ENCODE assay signal across 8 cellular contexts in genomic region chr11:67428052-67429001, GRCh38. TPM values are rescaled to one million over a fixed set of nuclear protein-coding genes. Genes with fewer than 3 reads are reported as not detected.
DNase-seq lines count a peak whose midpoint lies in the region; ATAC-seq and TF ChIP-seq lines count a peak whose summit lies in the region.

Gene RPS6KB2, plus strand, starts transcription at chr11:67428494. Its CDS starts 52 bp downstream, at chr11:67428546.

- H3K9me3 ChIP-seq in DND-41 (ENCODE audit: insufficient read depth, low read length, severe bottlenecking): no peaks in the 10 kb centered on the region
- H3K9me3 ChIP-seq in RWPE2 (ENCODE audit: severe bottlenecking): no peaks in the 10 kb centered on the region

- H3K27me3 ChIP-seq in DND-41 (ENCODE audit: insufficient read depth, low read length, poor library complexity) (no peaks in the 10 kb centered on the region), GM23338 (ENCODE audit: insufficient read depth) (no peaks in the 10 kb centered on the region), RWPE2 (ENCODE audit: insufficient read depth, poor library complexity, severe bottlenecking) (no peaks in the 10 kb centered on the region)

- H3K36me3 ChIP-seq in DND-41 (ENCODE audit: insufficient read depth, low read length) (peaks cover 34% of the 10 kb centered on the region), GM23338 (ENCODE audit: insufficient read depth) (no peaks in the 10 kb centered on the region), RWPE2 (ENCODE audit: low read depth) (peaks cover 41% of the 10 kb centered on the region)

- H3K27ac Mint-ChIP-seq in GM23338: peak within 1 kb of the TSS; percentile 93
- peak within 1 kb of the TSS; percentile 93 for H3K27ac Mint-ChIP-seq in activated T-helper 2 cell treated with anti-CD3 and anti-CD28 coated beads, Interferon-gamma antibody, Interleukin-2, Interleukin-4, amounts not matched to agents 10 μg/mL and 5 μg/mL and 100 μg/mL, durations not matched to agents 14 hours and 24 hours and 36 hours
- H3K27ac Mint-ChIP-seq in naive thymus-derived CD8-positive, alpha-beta T cell: peak within 1 kb of the TSS; percentile 91 to 98 (median 96)

- peaks cover 3% of the 10 kb centered on the region for H3K4me1 Mint-ChIP-seq in GM23338
- H3K4me1 Mint-ChIP-seq in activated T-helper 2 cell treated with anti-CD3 and anti-CD28 coated beads, Interferon-gamma antibody, Interleukin-2, Interleukin-4, amounts not matched to agents 10 μg/mL and 5 μg/mL and 100 μg/mL, durations not matched to agents 14 hours and 24 hours and 36 hours (ENCODE audit: low read depth): peaks cover 15% of the 10 kb centered on the region
- H3K4me1 Mint-ChIP-seq in naive thymus-derived CD8-positive, alpha-beta T cell: peaks cover 14 to 61% (median 44%) of the 10 kb centered on the region in 4 donors

- no peaks in the 10 kb centered on the region; the same call in 1 of the 3 replicates for H3K9me3 Mint-ChIP-seq in GM23338
- H3K9me3 Mint-ChIP-seq in activated T-helper 2 cell treated with anti-CD3 and anti-CD28 coated beads, Interferon-gamma antibody, Interleukin-2, Interleukin-4, amounts not matched to agents 10 μg/mL and 5 μg/mL and 100 μg/mL, durations not matched to agents 14 hours and 24 hours and 36 hours: no peaks in the 10 kb centered on the region
- H3K9me3 Mint-ChIP-seq in naive thymus-derived CD8-positive, alpha-beta T cell: no peaks in the 10 kb centered on the region

- peak within 1 kb of the TSS; percentile 80 for H3K4me2 ChIP-seq in DND-41 (ENCODE audit: insufficient read depth, low read length)
- peak within 1 kb of the TSS; percentile 98 for H3K4me2 ChIP-seq in GM23338

- TF ChIP-seq CTCF in DND-41 (IDR thresholded peaks at IDR 0.05; ENCODE audit: borderline replicate concordance, extremely low read depth, low read length, poor library complexity, severe bottlenecking) (no peak), GM23338 (conservative IDR thresholded peaks at IDR 0.05; ENCODE audit: low read depth in 2 of 2) (no peak), RWPE2 (IDR thresholded peaks at IDR 0.05; ENCODE audit: poor library complexity, severe bottlenecking) (no peak), fibroblast of mammary gland (conservative IDR thresholded peaks at IDR 0.05; ENCODE audit: control insufficient read depth, insufficient read depth, low read depth, low read length) (no peak)

- H2AFZ ChIP-seq in DND-41 (ENCODE audit: low read depth, low read length): peak within 1 kb of the TSS; percentile 95
- H2AFZ ChIP-seq in GM23338: peak within 1 kb of the TSS; percentile 91

- DNase-seq in DND-41: peak; percentile 98
- DNase-seq in GM23338 (ENCODE audit: low spot score): peak; percentile 99
- peak; percentile 98 for DNase-seq in LoVo (ENCODE audit: low spot score)
- peak; percentile 94 for DNase-seq in RWPE2 (ENCODE audit: low spot score)
- DNase-seq in activated T-helper 2 cell treated with anti-CD3 and anti-CD28 coated beads, Interferon-gamma antibody, Interleukin-2, Interleukin-4, amounts not matched to agents 10 μg/mL and 5 μg/mL and 100 μg/mL, durations not matched to agents 14 hours and 24 hours and 36 hours (ENCODE audit: low spot score): peak; percentile 98
- DNase-seq in fibroblast of mammary gland (ENCODE audit: low read depth): peak; percentile 96
- DNase-seq in naive thymus-derived CD8-positive, alpha-beta T cell: peak; percentile 94 to 100 (median 99)
- DNase-seq in stimulated activated naive CD4-positive, alpha-beta T cell (lab: John Stamatoyannopoulos, UW): peak; percentile 96 to 99 (median 98)

- peak; percentile 77 for ATAC-seq in DND-41 (ENCODE audit: insufficient read depth, low read depth)
- ATAC-seq in GM23338: peak; percentile 91
- peak; percentile 81 for ATAC-seq in RWPE2 (ENCODE audit: low read depth)
- peak; percentile 88 to 89 for ATAC-seq in naive thymus-derived CD8-positive, alpha-beta T cell

- H3K4me1 ChIP-seq in DND-41 (ENCODE audit: insufficient read depth, low read length) (peaks cover 47% of the 10 kb centered on the region), GM23338 (ENCODE audit: insufficient read depth) (peaks cover 6% of the 10 kb centered on the region; the same call in 1 of the 2 replicates), RWPE2 (ENCODE audit: insufficient read depth, poor library complexity, severe bottlenecking) (peaks cover 4% of the 10 kb centered on the region)

- H3K79me2 ChIP-seq in DND-41 (ENCODE audit: insufficient read depth, low read length) (peaks cover 51% of the 10 kb centered on the region), GM23338 (replicated peaks; ENCODE audit: insufficient read depth) (peaks cover 11% of the 10 kb centered on the region)

- H3K9ac ChIP-seq in DND-41 (ENCODE audit: low read depth, low read length): peak within 1 kb of the TSS; percentile 74

- peaks cover 13% of the 10 kb centered on the region; the same call in 1 of the 2 replicates for H3F3A ChIP-seq in GM23338 (replicated peaks; ENCODE audit: low read depth)

- H3K27ac ChIP-seq in DND-41 (ENCODE audit: low read length) (peak within 1 kb of the TSS; percentile 97), GM23338 (ENCODE audit: low read depth) (peak within 1 kb of the TSS; percentile 75), RWPE2 (ENCODE audit: poor library complexity, severe bottlenecking) (peak within 1 kb of the TSS; percentile 39)

- H3K4me3 ChIP-seq in DND-41 (ENCODE audit: low read depth in 1 of 2, low read length in 2 of 2) (peak within 1 kb of the TSS; percentile 88 to 90), GM23338 (peak within 1 kb of the TSS; percentile 99), RWPE2 (ENCODE audit: severe bottlenecking) (peak within 1 kb of the TSS; percentile 78), fibroblast of mammary gland (ENCODE audit: control insufficient read depth, low read depth, low read length) (peak within 1 kb of the TSS; percentile 99)

- H3K36me3 Mint-ChIP-seq in GM23338 (ENCODE audit: low read depth): peaks cover 16% of the 10 kb centered on the region
- H3K36me3 Mint-ChIP-seq in activated T-helper 2 cell treated with anti-CD3 and anti-CD28 coated beads, Interferon-gamma antibody, Interleukin-2, Interleukin-4, amounts not matched to agents 10 μg/mL and 5 μg/mL and 100 μg/mL, durations not matched to agents 14 hours and 24 hours and 36 hours (ENCODE audit: low read depth): peaks cover 33% of the 10 kb centered on the region
- peaks cover 0 to 18% (median 0%) of the 10 kb centered on the region in 3 donors for H3K36me3 Mint-ChIP-seq in naive thymus-derived CD8-positive, alpha-beta T cell

- peaks cover 26% of the 10 kb centered on the region for H4K20me1 ChIP-seq in DND-41 (ENCODE audit: insufficient read depth, low read length)
- no peaks in the 10 kb centered on the region for H4K20me1 ChIP-seq in GM23338 (replicated peaks; ENCODE audit: insufficient read depth)

- no peaks in the 10 kb centered on the region for H3K9me2 ChIP-seq in GM23338 (ENCODE audit: insufficient read depth)

- intact Hi-C loops in activated T-helper 2 cell treated with anti-CD3 and anti-CD28 coated beads, Interferon-gamma antibody, Interleukin-2, Interleukin-4, amounts not matched to agents 10 μg/mL and 5 μg/mL and 100 μg/mL, durations not matched to agents 14 hours and 24 hours and 36 hours (cut with micrococcal nuclease): loop anchor here (1.0 to 2.0 kb wide), 4 partner anchors 8 to 41 kb away; partner anchors contain the start of genes CORO1B, PPP1CA and TMEM134

- POLR2A ChIA-PET in naive thymus-derived CD8-positive, alpha-beta T cell (lab: Charles Lee): interaction anchor here (0.8 to 31.8 kb wide), 14 partner anchors 4 to 157 kb away, joined by 3 to 2390 read pairs (median 6); partner anchors contain the start of genes AIP, ANKRD13D, CABP4 and CARNS1

- peaks cover 18% of the 10 kb centered on the region for H3K27me3 Mint-ChIP-seq in GM23338 (ENCODE audit: insufficient read depth, low read depth, poor library complexity)
- no peaks in the 10 kb centered on the region for H3K27me3 Mint-ChIP-seq in activated T-helper 2 cell treated with anti-CD3 and anti-CD28 coated beads, Interferon-gamma antibody, Interleukin-2, Interleukin-4, amounts not matched to agents 10 μg/mL and 5 μg/mL and 100 μg/mL, durations not matched to agents 14 hours and 24 hours and 36 hours (ENCODE audit: low read depth)
- H3K27me3 Mint-ChIP-seq in naive thymus-derived CD8-positive, alpha-beta T cell: no peaks in the 10 kb centered on the region

- peak within 1 kb of the TSS; percentile 92 for H3K4me3 Mint-ChIP-seq in GM23338
- H3K4me3 Mint-ChIP-seq in activated T-helper 2 cell treated with anti-CD3 and anti-CD28 coated beads, Interferon-gamma antibody, Interleukin-2, Interleukin-4, amounts not matched to agents 10 μg/mL and 5 μg/mL and 100 μg/mL, durations not matched to agents 14 hours and 24 hours and 36 hours (ENCODE audit: low read depth): peak within 1 kb of the TSS; percentile 98
- H3K4me3 Mint-ChIP-seq in naive thymus-derived CD8-positive, alpha-beta T cell: peak within 1 kb of the TSS; percentile 92 to 99 (median 98)

TF ChIP-seq in GM23338, 12 proteins besides CTCF, POLR2A, EP300 and RAD21 (continues in another document):
- peak; percentile 100 for TF ChIP-seq CREB1 (CRISPR knock-in tag; IDR thresholded peaks at IDR 0.05; ENCODE audit: low read depth)
- peak; percentile 74 for TF ChIP-seq POLR2AphosphoS5 (IDR thresholded peaks at IDR 0.05; ENCODE audit: low read depth)
- TF ChIP-seq EZH2 (IDR thresholded peaks at IDR 0.05; ENCODE audit: low read depth, unreplicated experiment): no peak
- TF ChIP-seq, protein P1, sequence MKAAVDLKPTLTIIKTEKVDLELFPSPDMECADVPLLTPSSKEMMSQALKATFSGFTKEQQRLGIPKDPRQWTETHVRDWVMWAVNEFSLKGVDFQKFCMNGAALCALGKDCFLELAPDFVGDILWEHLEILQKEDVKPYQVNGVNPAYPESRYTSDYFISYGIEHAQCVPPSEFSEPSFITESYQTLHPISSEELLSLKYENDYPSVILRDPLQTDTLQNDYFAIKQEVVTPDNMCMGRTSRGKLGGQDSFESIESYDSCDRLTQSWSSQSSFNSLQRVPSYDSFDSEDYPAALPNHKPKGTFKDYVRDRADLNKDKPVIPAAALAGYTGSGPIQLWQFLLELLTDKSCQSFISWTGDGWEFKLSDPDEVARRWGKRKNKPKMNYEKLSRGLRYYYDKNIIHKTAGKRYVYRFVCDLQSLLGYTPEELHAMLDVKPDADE (IDR thresholded peaks at IDR 0.05): peak; percentile 92
- no peak for TF ChIP-seq STAT1 (IDR thresholded peaks at IDR 0.05; ENCODE audit: unreplicated experiment)

RNA-seq across cellular contexts. Expression of gene RPS6KB2, which starts in this region (rescaled TPM):
- 41.3 and 48.2 TPM in 2 replicates for total RNA-seq in GM23338 (2014; rRNA removed; shearing (Covaris generic))
- 27.7 and 29.5 TPM in 2 replicates for polyA plus RNA-seq in GM23338 (2016; fragmentation: Nextera tagmentation; extraction: Ambion mirVana)
- 67.6 and 70.2 TPM in 2 replicates for total RNA-seq in activated T-helper 2 cell treated with anti-CD3 and anti-CD28 coated beads, Interferon-gamma antibody, Interleukin-2, Interleukin-4, amounts not matched to agents 10 μg/mL and 5 μg/mL and 100 μg/mL, durations not matched to agents 14 hours and 24 hours and 36 hours
- total RNA-seq in naive thymus-derived CD8-positive, alpha-beta T cell: 10 to 100 TPM; 80.9 to 82.8 TPM
- polyA plus RNA-seq in naive thymus-derived CD8-positive, alpha-beta T cell: 10 to 100 TPM; 41.9 to 45.9 (median 43.2) TPM

Comparison
In these comparisons a context has a peak if more than half of its experiments do, and no peak if none do; other contexts are left out.
1. Peak in every context shown above with its lines: DNase-seq, ATAC-seq, H3K4me3 ChIP-seq and H3K27ac ChIP-seq.
2. H3K27ac ChIP-seq: peak in every context shown above with its lines; median percentile 97 in DND-41; 75 in GM23338; 39 in RWPE2.